Comparison of ENCODE assay signal across 8 cellular contexts in the genomic region with DNA sequence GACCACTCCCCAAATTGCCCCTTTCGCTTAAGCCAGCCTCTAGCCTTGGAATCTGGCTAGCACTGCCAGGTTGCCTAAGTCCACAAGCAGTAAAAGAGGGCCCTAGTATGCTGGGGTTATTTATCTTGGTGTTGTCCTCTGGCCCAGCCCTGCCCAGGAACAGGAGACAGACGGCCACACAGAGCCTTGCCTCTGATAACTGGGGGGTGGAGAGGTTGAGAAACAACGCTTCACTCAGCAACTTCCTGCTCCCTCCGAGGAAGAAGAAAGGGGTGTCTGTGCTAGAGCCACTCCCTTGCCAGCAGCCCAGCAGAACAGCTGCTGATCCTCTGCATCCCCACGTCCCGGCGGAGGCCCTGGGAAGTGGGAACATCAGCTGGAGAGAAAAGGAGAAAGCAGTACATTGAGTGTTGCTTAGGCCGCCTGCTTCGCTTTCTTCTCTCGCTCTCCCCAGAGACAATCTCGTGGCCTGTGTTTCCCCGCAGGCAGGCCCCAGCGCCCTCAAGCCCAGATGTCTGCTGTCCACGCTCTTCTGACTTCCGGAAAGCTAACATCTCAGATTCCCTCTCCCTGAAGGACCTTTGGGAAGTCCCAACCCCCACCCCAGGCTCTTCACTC.
DNase-seq lines count a peak whose midpoint lies in the region; ATAC-seq and TF ChIP-seq lines count a peak whose summit lies in the region.

No MANE protein-coding gene starts in this region.

- H3K9ac ChIP-seq in subcutaneous abdominal adipose tissue (ENCODE audit: low read length in 5 of 5): peak overlapping the region in 3 of 5 donors; percentile 38 to 72 (median 42)

- ATAC-seq in GM19328 (IDR thresholded peaks at IDR 0.05; ENCODE audit: unreplicated experiment): peak; percentile 59

- TF ChIP-seq CTCF in WERI-Rb-1 (IDR thresholded peaks at IDR 0.05; ENCODE audit: low read depth, low read length): no peak

- H3K4me3 ChIP-seq in WERI-Rb-1 (ENCODE audit: low read depth, low read length): peak overlapping the region; percentile 35
- peak overlapping the region in 4 of 5 donors; percentile 47 to 61 (median 56) for H3K4me3 ChIP-seq in subcutaneous abdominal adipose tissue (ENCODE audit: low read depth in 1 of 5, low read length in 5 of 5)

- H3K36me3 ChIP-seq in WERI-Rb-1 (no peaks in the 10 kb centered on the region), subcutaneous abdominal adipose tissue (ENCODE audit: control insufficient read depth in 5 of 5, insufficient read depth in 5 of 5, low read length in 5 of 5) (no peaks in the 10 kb centered on the region)

- DNase-seq in AG08395 (ENCODE audit: low spot score) (peak; percentile 42), HuH-7 (ENCODE audit: low spot score) (peak; percentile 74), WERI-Rb-1 (peak; percentile 60), inferior parietal cortex (ENCODE audit: extremely low spot score) (peak; percentile 59)
- no peak for DNase-seq in stimulated activated CD4-positive, alpha-beta T cell treated with anti-CD3 and anti-CD28 coated beads, Interleukin-4, amount 100 ng/mL, for 4 hours
- DNase-seq in activated CD4-positive, alpha-beta T cell treated with anti-CD3 and anti-CD28 coated beads for 48 hours: no peak

- H3K27ac ChIP-seq in WERI-Rb-1 (peak overlapping the region; percentile 61), subcutaneous abdominal adipose tissue (ENCODE audit: low read depth, low read length) (peak overlapping the region; percentile 62)

- H3K4me1 ChIP-seq in subcutaneous abdominal adipose tissue (ENCODE audit: control insufficient read depth in 5 of 5, insufficient read depth in 5 of 5, low read length in 5 of 5): peaks cover 0 to 14% (median 13%) of the 10 kb centered on the region in 5 donors

- H3K27me3 ChIP-seq in WERI-Rb-1 (ENCODE audit: insufficient read depth, low read depth, severe bottlenecking): no peaks in the 10 kb centered on the region
- H3K27me3 ChIP-seq in subcutaneous abdominal adipose tissue (ENCODE audit: control insufficient read depth in 5 of 5, insufficient read depth in 4 of 5, low read length in 5 of 5): peaks cover 0 to 2% (median under 1%) of the 10 kb centered on the region in 5 donors

- H3K9me3 ChIP-seq in WERI-Rb-1 (ENCODE audit: severe bottlenecking) (no peaks in the 10 kb centered on the region), subcutaneous abdominal adipose tissue (ENCODE audit: control insufficient read depth in 5 of 5, low read length in 5 of 5) (no peaks in the 10 kb centered on the region)

Comparison
In these comparisons a context has a peak if more than half of its experiments do, and no peak if none do; other contexts are left out.
1. DNase-seq: peak in AG08395 (single experiment), HuH-7 (single experiment), WERI-Rb-1 (single experiment) and inferior parietal cortex (single experiment); none in stimulated activated CD4-positive, alpha-beta T cell treated with anti-CD3 and anti-CD28 coated beads, Interleukin-4, amount 100 ng/mL, for 4 hours (0 of 2) and activated CD4-positive, alpha-beta T cell treated with anti-CD3 and anti-CD28 coated beads for 48 hours (single experiment).